Comparison of ENCODE assay signal across 13 cellular contexts in genomic region chr5:65769539-65769938, GRCh38. TPM values are rescaled to one million over a fixed set of nuclear protein-coding genes. Genes with fewer than 3 reads are reported as not detected.
DNase-seq lines count a peak whose midpoint lies in the region; ATAC-seq and TF ChIP-seq lines count a peak whose summit lies in the region.
"Had no signal": no experiment of that assay in that cellular context is flagged by ENCODE, and none has a peak within 500 bp of the region (broad histone marks: within the 10 kb centered on the region; RNA-seq: fewer than 3 reads in every experiment).

No MANE protein-coding gene starts in this region.

- H3K4me2 ChIP-seq in fibroblast of lung (ENCODE audit: extremely low read depth, insufficient read depth, low read length) (peak overlapping the region; percentile 60), mesendoderm (ENCODE audit: low read length) (no peak overlapping the region)

- H3K9ac ChIP-seq in fibroblast of lung (ENCODE audit: insufficient read depth, low read length) (no peak overlapping the region), mesendoderm (ENCODE audit: low read length) (no peak overlapping the region)

- in situ Hi-C loops in KBM-7 (cut with MboI; ENCODE audit: low pct_unique_long_range_greater_than_20kb, low sequenced_read_pairs) = no loop called here

- H3K27ac ChIP-seq in RWPE2 (ENCODE audit: poor library complexity, severe bottlenecking) (peak overlapping the region; percentile 40), fibroblast of lung (ENCODE audit: insufficient read depth, low read length) (peak overlapping the region; percentile 40), mesendoderm (ENCODE audit: low read depth, low read length) (no peak overlapping the region)
- H3K27ac ChIP-seq: C4-2B, gastrocnemius medialis had no signal

- H3K36me3 ChIP-seq in RWPE2 (ENCODE audit: low read depth) = peaks cover 4% of the 10 kb centered on the region; the same call in 1 of the 2 replicates
- no peaks in the 10 kb centered on the region for H3K36me3 ChIP-seq in fibroblast of lung (ENCODE audit: control insufficient read depth, insufficient read depth, low read length)
- peaks cover 1% of the 10 kb centered on the region for H3K36me3 ChIP-seq in mesendoderm (ENCODE audit: control insufficient read depth, insufficient read depth, low read length)
- H3K36me3 ChIP-seq: gastrocnemius medialis had no signal

- H3K4ac ChIP-seq in mesendoderm (ENCODE audit: low read depth, low read length) = no peak overlapping the region

- H3K27ac Mint-ChIP-seq in activated naive CD8-positive, alpha-beta T cell treated with anti-CD3 and anti-CD28 coated beads, Interleukin-2, amount 50 U/mL, for 24 hours = no peak overlapping the region
- no peak overlapping the region for H3K27ac Mint-ChIP-seq in activated naive CD8-positive, alpha-beta T cell treated with anti-CD3 and anti-CD28 coated beads for 36 hours
- H3K27ac Mint-ChIP-seq: activated naive CD8-positive, alpha-beta T cell treated with anti-CD3 and anti-CD28 coated beads, Interleukin-2, amount 10 ng/mL, durations not matched to agents 7 days and 5 days had no signal

- H3K27me3 ChIP-seq in RWPE2 (ENCODE audit: insufficient read depth, poor library complexity, severe bottlenecking) = no peaks in the 10 kb centered on the region
- no peaks in the 10 kb centered on the region for H3K27me3 ChIP-seq in fibroblast of lung (ENCODE audit: control insufficient read depth, insufficient read depth, low read length)
- H3K27me3 ChIP-seq in mesendoderm (ENCODE audit: insufficient read depth, low read length, poor library complexity) = no peaks in the 10 kb centered on the region
- H3K27me3 ChIP-seq: gastrocnemius medialis had no signal

- peaks cover 9% of the 10 kb centered on the region for H3K9me3 Mint-ChIP-seq in activated naive CD8-positive, alpha-beta T cell treated with anti-CD3 and anti-CD28 coated beads, Interleukin-2, amount 50 U/mL, for 24 hours
- H3K9me3 Mint-ChIP-seq in activated naive CD8-positive, alpha-beta T cell treated with anti-CD3 and anti-CD28 coated beads for 36 hours = peaks cover 6% of the 10 kb centered on the region

- no peak overlapping the region for H2BK120ac ChIP-seq in mesendoderm (ENCODE audit: low read depth, low read length)

- no peaks in the 10 kb centered on the region for H4K20me1 ChIP-seq in fibroblast of lung (ENCODE audit: control insufficient read depth, extremely low read depth, insufficient read depth, low read length)

- H2BK5ac ChIP-seq in mesendoderm (ENCODE audit: low read length) = no peak overlapping the region

- H4K8ac ChIP-seq in mesendoderm (ENCODE audit: low read depth, low read length) = no peak overlapping the region

- no peaks in the 10 kb centered on the region for H3K27me3 Mint-ChIP-seq in activated naive CD8-positive, alpha-beta T cell treated with anti-CD3 and anti-CD28 coated beads, Interleukin-2, amount 50 U/mL, for 24 hours
- no peaks in the 10 kb centered on the region for H3K27me3 Mint-ChIP-seq in activated naive CD8-positive, alpha-beta T cell treated with anti-CD3 and anti-CD28 coated beads for 36 hours
- H3K27me3 Mint-ChIP-seq: activated naive CD8-positive, alpha-beta T cell treated with anti-CD3 and anti-CD28 coated beads, Interleukin-2, amount 10 ng/mL, durations not matched to agents 7 days and 5 days had no signal

- no peak overlapping the region for H3K4me3 Mint-ChIP-seq in activated naive CD8-positive, alpha-beta T cell treated with anti-CD3 and anti-CD28 coated beads, Interleukin-2, amount 50 U/mL, for 24 hours
- no peak overlapping the region for H3K4me3 Mint-ChIP-seq in activated naive CD8-positive, alpha-beta T cell treated with anti-CD3 and anti-CD28 coated beads for 36 hours
- H3K4me3 Mint-ChIP-seq: activated naive CD8-positive, alpha-beta T cell treated with anti-CD3 and anti-CD28 coated beads, Interleukin-2, amount 10 ng/mL, durations not matched to agents 7 days and 5 days had no signal

- no peaks in the 10 kb centered on the region for H3K9me3 ChIP-seq in RWPE2 (ENCODE audit: severe bottlenecking)
- H3K9me3 ChIP-seq in fibroblast of lung (ENCODE audit: control insufficient read depth, insufficient read depth, low read depth, low read length) = no peaks in the 10 kb centered on the region
- H3K9me3 ChIP-seq: gastrocnemius medialis had no signal

- peaks cover 19% of the 10 kb centered on the region for H3K4me1 Mint-ChIP-seq in activated naive CD8-positive, alpha-beta T cell treated with anti-CD3 and anti-CD28 coated beads, Interleukin-2, amount 50 U/mL, for 24 hours
- H3K4me1 Mint-ChIP-seq in activated naive CD8-positive, alpha-beta T cell treated with anti-CD3 and anti-CD28 coated beads for 36 hours = peaks cover 10% of the 10 kb centered on the region
- H3K4me1 Mint-ChIP-seq: activated naive CD8-positive, alpha-beta T cell treated with anti-CD3 and anti-CD28 coated beads, Interleukin-2, amount 10 ng/mL, durations not matched to agents 7 days and 5 days had no signal

- H3K36me3 Mint-ChIP-seq in activated naive CD8-positive, alpha-beta T cell treated with anti-CD3 and anti-CD28 coated beads, Interleukin-2, amount 50 U/mL, for 24 hours (ENCODE audit: low read depth) = peaks cover 23% of the 10 kb centered on the region
- H3K36me3 Mint-ChIP-seq in activated naive CD8-positive, alpha-beta T cell treated with anti-CD3 and anti-CD28 coated beads for 36 hours = peaks cover 28% of the 10 kb centered on the region

- H3K79me1 ChIP-seq in mesendoderm (ENCODE audit: low read length) = no peaks in the 10 kb centered on the region

- H3K56ac ChIP-seq in mesendoderm (ENCODE audit: low read length) = no peak overlapping the region

- no peak overlapping the region for H4K5ac ChIP-seq in mesendoderm (ENCODE audit: low read length)

- no CpG with 5 or more reads among the region's 1 CpG for WGBS in mesendoderm (ENCODE audit: extremely low coverage, insufficient coverage, low lambda C conversion rate)

- H2AFZ ChIP-seq in fibroblast of lung (ENCODE audit: low read length) = no peak overlapping the region

- no peak overlapping the region for H3K4me3 ChIP-seq in RWPE2 (ENCODE audit: severe bottlenecking)
- H3K4me3 ChIP-seq in fibroblast of lung (replicated peaks in 1 of 4; ENCODE audit: control extremely low read depth in 1 of 4, insufficient read depth in 1 of 4, low read depth in 3 of 4, low read length in 4 of 4) = no peak overlapping the region
- H3K4me3 ChIP-seq in mesendoderm (ENCODE audit: low read length) = no peak overlapping the region
- H3K4me3 ChIP-seq: gastrocnemius medialis had no signal

- DNase-seq in activated naive CD8-positive, alpha-beta T cell treated with anti-CD3 and anti-CD28 coated beads, Interleukin-2, amount 50 U/mL, for 24 hours = no peak
- DNase-seq in activated naive CD8-positive, alpha-beta T cell treated with anti-CD3 and anti-CD28 coated beads for 36 hours = no peak
- DNase-seq in RWPE2 (ENCODE audit: low spot score) (no peak), fibroblast of lung (ENCODE audit: low read depth in 2 of 2) (peak; percentile 91 to 97), pons (ENCODE audit: low spot score) (no peak), mesendoderm (no peak), NCI-H446 treated with DMSO at 0.1 percent for 48 hours (lab: John Stamatoyannopoulos, UW) (no peak), KBM-7 (no peak)
- DNase-seq: activated naive CD8-positive, alpha-beta T cell treated with anti-CD3 and anti-CD28 coated beads, Interleukin-2, amount 10 ng/mL, durations not matched to agents 7 days and 5 days; gastrocnemius medialis; NK-92 treated with Interleukin-12 subunit alpha and Interleukin-12 subunit beta, amount 100 ng/mL, for 24 hours; stimulated activated naive CD4-positive, alpha-beta T cell treated with Interleukin-2 at 50 U/mL for 16 hours had no signal

- TF ChIP-seq CTCF in RWPE2 (IDR thresholded peaks at IDR 0.05; ENCODE audit: poor library complexity, severe bottlenecking) = no peak
- no peak for TF ChIP-seq CTCF in fibroblast of lung (conservative IDR thresholded peaks at IDR 0.05 in 1 of 2, IDR thresholded peaks at IDR 0.05 in 1 of 2; ENCODE audit: low read depth in 1 of 2, low read length in 2 of 2)

- H2BK15ac ChIP-seq in mesendoderm (replicated peaks; ENCODE audit: low read depth) = no peak overlapping the region

- H3K79me2 ChIP-seq in fibroblast of lung (ENCODE audit: control insufficient read depth, insufficient read depth, low read length) (no peaks in the 10 kb centered on the region), mesendoderm (ENCODE audit: control insufficient read depth, insufficient read depth, low read length) (no peaks in the 10 kb centered on the region)

- ATAC-seq in activated naive CD8-positive, alpha-beta T cell treated with anti-CD3 and anti-CD28 coated beads, Interleukin-2, amount 50 U/mL, for 24 hours = peak; percentile 55
- ATAC-seq in RWPE2 (ENCODE audit: low read depth) = peak; percentile 96

- no peak overlapping the region for H3K18ac ChIP-seq in mesendoderm (ENCODE audit: low read length)

- no peak overlapping the region for H2AK5ac ChIP-seq in mesendoderm (ENCODE audit: low read length)

- H3K23ac ChIP-seq in mesendoderm (ENCODE audit: low read length) = no peak overlapping the region

- H3K4me1 ChIP-seq in RWPE2 (ENCODE audit: insufficient read depth, poor library complexity, severe bottlenecking) (peaks cover 15% of the 10 kb centered on the region), fibroblast of lung (ENCODE audit: control insufficient read depth, extremely low read depth, insufficient read depth, low read length) (peaks cover 5% of the 10 kb centered on the region), mesendoderm (ENCODE audit: control insufficient read depth, low read depth, low read length) (no peaks in the 10 kb centered on the region)

RNA-seq across cellular contexts. Expression of gene NLN, which starts 47.5 kb away (rescaled TPM):
- total RNA-seq in activated naive CD8-positive, alpha-beta T cell treated with anti-CD3 and anti-CD28 coated beads for 36 hours = 10 to 100 TPM; 47.7 to 48.5 TPM
- 16.2 and 33.7 TPM in 2 replicates for total RNA-seq in fibroblast of lung
- polyA plus RNA-seq in fibroblast of lung = 29.2 and 35.2 TPM in 2 replicates
- polyA plus RNA-seq in fibroblast of lung (2012) = 20.8 and 28.0 TPM in 2 replicates
- polyA minus RNA-seq in fibroblast of lung (ENCODE audit: low replicate concordance) = 11.0 and 27.9 TPM in 2 replicates
- polyA plus RNA-seq in mesendoderm (2013, experiment 1 of 2) = 92.6 TPM
- polyA plus RNA-seq in mesendoderm (2013, experiment 2 of 2) = 94.6 TPM

RNA-seq across cellular contexts. Expression of gene SGTB, which starts 47.6 kb away (rescaled TPM):
- 10 to 100 TPM; 17.0 to 18.2 TPM for total RNA-seq in activated naive CD8-positive, alpha-beta T cell treated with anti-CD3 and anti-CD28 coated beads for 36 hours
- 14.1 and 32.4 TPM in 2 replicates for total RNA-seq in fibroblast of lung
- polyA plus RNA-seq in fibroblast of lung = 15.5 and 18.7 TPM in 2 replicates
- 10.5 and 13.4 TPM in 2 replicates for polyA plus RNA-seq in fibroblast of lung (2012)
- polyA minus RNA-seq in fibroblast of lung (ENCODE audit: low replicate concordance) = 5.5 and 6.0 TPM in 2 replicates
- polyA plus RNA-seq in mesendoderm (2013, experiment 1 of 2) = 7.0 TPM
- polyA plus RNA-seq in mesendoderm (2013, experiment 2 of 2) = 7.5 TPM

Comparison
In these comparisons a context has a peak if more than half of its experiments do, and no peak if none do; other contexts are left out.
1. DNase-seq: peak in fibroblast of lung (2 of 2); none in activated naive CD8-positive, alpha-beta T cell treated with anti-CD3 and anti-CD28 coated beads, Interleukin-2, amount 50 U/mL, for 24 hours (single experiment), activated naive CD8-positive, alpha-beta T cell treated with anti-CD3 and anti-CD28 coated beads for 36 hours (single experiment), RWPE2 (single experiment), pons (single experiment), mesendoderm (single experiment), NCI-H446 treated with DMSO at 0.1 percent for 48 hours (single experiment) and KBM-7 (single experiment).